Comparison of ENCODE assay signal across 9 cellular contexts in the genomic region with DNA sequence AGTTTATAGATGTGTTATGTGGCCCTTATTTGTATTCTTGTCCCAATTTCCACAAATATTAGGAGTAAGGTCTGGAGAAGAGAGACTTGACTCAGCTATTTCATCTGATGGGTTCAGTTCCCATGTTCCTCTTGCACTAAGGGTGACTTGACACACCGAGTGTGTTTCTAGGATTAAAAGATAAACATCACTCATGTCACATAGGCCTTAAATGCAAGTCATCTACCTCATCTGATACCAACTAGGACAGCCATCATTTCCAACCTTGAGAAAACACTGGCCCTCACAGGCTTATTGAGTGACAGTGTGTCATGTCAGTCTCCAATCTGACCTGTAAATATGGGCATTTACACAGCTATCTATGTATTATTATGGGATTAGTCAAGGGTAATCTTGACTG. TPM values are rescaled to one million over a fixed set of nuclear protein-coding genes. Genes with fewer than 3 reads are reported as not detected.
"Had no signal": no experiment of that assay in that cellular context is flagged by ENCODE, and none has a peak within 500 bp of the region (broad histone marks: within the 10 kb centered on the region; RNA-seq: fewer than 3 reads in every experiment).

No MANE protein-coding gene starts in this region.

- DNase-seq: IMR-90, KBM-7, KG1 had no signal

- FAIRE-seq: HepG2, HTR-8/SVneo had no signal

- H3K9ac ChIP-seq: KMS-11 had no signal

- H3K27ac ChIP-seq: HL-60, KMS-11 had no signal

- ATAC-seq: HepG2 had no signal

- H3K4me2 ChIP-seq: KMS-11 had no signal

RNA-seq across cellular contexts. Expression of a gene that starts 53.0 kb away (rescaled TPM):
- total RNA-seq: HepG2, HT-29, IMR-90 had no signal
- polyA plus RNA-seq: HepG2, IgD-negative memory B cell, IMR-90 had no signal
